ENCODE assay signal across 8 cellular contexts in the genomic region with DNA sequence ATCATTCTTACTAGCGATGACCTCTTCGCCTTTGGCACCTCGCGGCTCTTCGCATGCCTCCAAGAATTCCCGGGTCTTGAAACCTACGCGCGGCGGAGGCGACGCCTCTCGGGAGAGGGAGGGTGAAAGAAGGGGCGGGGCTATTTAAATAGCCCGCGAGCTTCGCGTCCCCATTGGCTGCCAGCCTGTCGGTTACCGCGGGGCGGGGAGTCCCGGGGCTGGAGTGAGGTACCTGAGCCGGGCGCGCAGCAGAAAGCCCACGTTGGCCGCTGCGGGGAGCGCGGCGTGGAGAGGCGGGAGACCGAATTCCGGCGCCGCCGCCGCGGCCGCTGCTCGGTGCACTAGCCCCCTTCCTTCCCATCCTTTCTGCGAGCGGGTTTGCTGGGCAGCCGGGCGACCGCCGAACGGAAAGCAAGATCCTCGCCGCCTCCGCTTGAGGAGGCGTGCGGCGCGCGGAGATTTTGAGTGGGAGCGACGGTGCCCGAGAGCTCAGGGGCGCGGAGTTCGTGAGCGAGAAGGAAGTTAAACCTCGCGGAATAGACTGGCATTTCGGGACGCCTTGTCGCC. TPM values are rescaled to one million over a fixed set of nuclear protein-coding genes. Genes with fewer than 3 reads are reported as not detected.
DNase-seq lines count a peak whose midpoint lies in the region; ATAC-seq and TF ChIP-seq lines count a peak whose summit lies in the region.

A gene (plus strand): TSS at position 251 of the 567 bp plus-strand sequence. CDS start 857 bp downstream, outside the sequence.

- CTCF ChIA-PET in activated naive CD4-positive, alpha-beta T cell treated with anti-CD3 and anti-CD28 coated beads for 36 hours (lab: Charles Lee), result interaction anchor here (0.6 to 4.1 kb wide), 3 partner anchors 22 to 494 kb away, joined by 3 to 19 read pairs (median 3); no protein-coding TSS in a partner anchor

- DNase-seq in DMS153 treated with DMSO at 0.1 percent for 48 hours (lab: John Stamatoyannopoulos, UW; ENCODE audit: unreplicated experiment) (peak; percentile 9), OCI-M2 (lab: John Stamatoyannopoulos, UW; ENCODE audit: unreplicated experiment) (peak; percentile 46), globus pallidus (ENCODE audit: low spot score) (peak; percentile 79), thyroid gland (peak; percentile 89 to 90)
- DNase-seq in activated naive CD4-positive, alpha-beta T cell treated with anti-CD3 and anti-CD28 coated beads for 36 hours, result peak; percentile 69

- H3K36me3 ChIP-seq in HUES64 (ENCODE audit: insufficient read depth, low read length) (no peaks in the 10 kb centered on the region), neuron (ENCODE audit: insufficient read depth, low read length) (no peaks in the 10 kb centered on the region), thyroid gland (no peaks in the 10 kb centered on the region)

- H3K4me3 Mint-ChIP-seq in activated naive CD4-positive, alpha-beta T cell treated with anti-CD3 and anti-CD28 coated beads for 36 hours, result peak within 1 kb of the TSS; percentile 76

- H3K36me3 Mint-ChIP-seq in activated naive CD4-positive, alpha-beta T cell treated with anti-CD3 and anti-CD28 coated beads for 36 hours (ENCODE audit: low read depth), result peaks cover 1% of the 10 kb centered on the region

- no peak within 1 kb of the TSS for H3K27ac ChIP-seq in HUES64 (ENCODE audit: low read depth, low read length)
- no peak within 1 kb of the TSS for H3K27ac ChIP-seq in thyroid gland

- intact Hi-C loops in activated naive CD4-positive, alpha-beta T cell treated with anti-CD3 and anti-CD28 coated beads for 36 hours (cut with micrococcal nuclease), result loop anchor here (10.0 kb wide), 1 partner anchor 451 kb away; no protein-coding TSS in a partner anchor
- intact Hi-C loops in thyroid gland (cut with DNase I), result loop anchor here (5.0 kb wide), 1 partner anchor 181 kb away; no protein-coding TSS in a partner anchor

- H3K27me3 ChIP-seq in HUES64 (ENCODE audit: insufficient read depth, low read length) (peaks cover 84% of the 10 kb centered on the region), neuron (ENCODE audit: insufficient read depth, low read length) (peaks cover 61% of the 10 kb centered on the region), thyroid gland (peaks cover 32% of the 10 kb centered on the region)

- no peaks in the 10 kb centered on the region for H3K9me3 ChIP-seq in HUES64 (ENCODE audit: insufficient read depth, low read depth, low read length)
- no peaks in the 10 kb centered on the region for H3K9me3 ChIP-seq in neuron (ENCODE audit: low read length)
- no peaks in the 10 kb centered on the region for H3K9me3 ChIP-seq in thyroid gland

- TF ChIP-seq CTCF in thyroid gland (IDR thresholded peaks at IDR 0.05), result no peak

- H3K4me1 Mint-ChIP-seq in activated naive CD4-positive, alpha-beta T cell treated with anti-CD3 and anti-CD28 coated beads for 36 hours (ENCODE audit: low read depth), result peaks cover 12% of the 10 kb centered on the region

- H3K27ac Mint-ChIP-seq in activated naive CD4-positive, alpha-beta T cell treated with anti-CD3 and anti-CD28 coated beads for 36 hours, result no peak within 1 kb of the TSS

- under 1% methylated on average over 69 of the region's 69 CpGs for WGBS in HUES64
- WGBS in thyroid gland, 2 donors, result 1 to 3% methylated on average over 10 to 33 of the region's 69 CpGs

- H3K4me3 ChIP-seq in HUES64 (ENCODE audit: low read length), result peak within 1 kb of the TSS; percentile 66
- H3K4me3 ChIP-seq in neuron (ENCODE audit: low read length), result peak within 1 kb of the TSS; percentile 48
- peak within 1 kb of the TSS; percentile 26 to 52 (median 29) for H3K4me3 ChIP-seq in thyroid gland (replicated peaks in 1 of 3)

- peak within 1 kb of the TSS; percentile 31; the same call in 1 of the 2 replicates for H3K9ac ChIP-seq in HUES64 (ENCODE audit: low read depth, low read length)

- H2AFZ ChIP-seq in neuron (ENCODE audit: low read depth, low read length), result peak within 1 kb of the TSS; percentile 82

- peak in 1 of 2 donors; percentile 65 for TF ChIP-seq POLR2A in thyroid gland (IDR thresholded peaks at IDR 0.05)

- no peaks in the 10 kb centered on the region for H3K9me3 Mint-ChIP-seq in activated naive CD4-positive, alpha-beta T cell treated with anti-CD3 and anti-CD28 coated beads for 36 hours

- H3K4me1 ChIP-seq in HUES64 (ENCODE audit: insufficient read depth, low read length), result peaks cover 15% of the 10 kb centered on the region
- H3K4me1 ChIP-seq in neuron (ENCODE audit: insufficient read depth, low read length), result peaks cover 32% of the 10 kb centered on the region
- peaks cover 12 to 30% of the 10 kb centered on the region in 2 donors for H3K4me1 ChIP-seq in thyroid gland

- peaks cover 65% of the 10 kb centered on the region for H3K27me3 Mint-ChIP-seq in activated naive CD4-positive, alpha-beta T cell treated with anti-CD3 and anti-CD28 coated beads for 36 hours (ENCODE audit: low read depth)

- ATAC-seq in GM21529 (IDR thresholded peaks at IDR 0.05; ENCODE audit: unreplicated experiment), result peak; percentile 81

RNA-seq across cellular contexts. Expression of the gene that starts here (rescaled TPM):
- polyA plus RNA-seq in HUES64 (2013, experiment 1 of 2), result 1.1 TPM
- polyA plus RNA-seq in HUES64 (2013, experiment 2 of 2), result 0.63 TPM
- total RNA-seq in activated naive CD4-positive, alpha-beta T cell treated with anti-CD3 and anti-CD28 coated beads for 36 hours, result under 1 TPM; 0.32 to 0.36 TPM
- 1 to 10 TPM in 3 of 4 donors, under 1 TPM in 1; 0.78 to 3.1 (median 1.9) TPM for total RNA-seq in thyroid gland

Comparison
In these comparisons a context has a peak if more than half of its experiments do, and no peak if none do; other contexts are left out.
1. Peak in DNase-seq in activated naive CD4-positive, alpha-beta T cell treated with anti-CD3 and anti-CD28 coated beads for 36 hours; RNA of the gene not detected or under 1 TPM.
2. DNase-seq: peak in every context shown above with its lines; median percentile 90 in thyroid gland; 79 in globus pallidus; 69 in activated naive CD4-positive, alpha-beta T cell treated with anti-CD3 and anti-CD28 coated beads for 36 hours; 46 in OCI-M2; 9 in DMS153 treated with DMSO at 0.1 percent for 48 hours.